In genomic region chr14:74952697-74953484, GRCh38 we compare ENCODE assay signal across 12 cellular contexts. TPM values are rescaled to one million over a fixed set of nuclear protein-coding genes. Genes with fewer than 3 reads are reported as not detected.
DNase-seq lines count a peak whose midpoint lies in the region; ATAC-seq and TF ChIP-seq lines count a peak whose summit lies in the region.
"Had no signal": no experiment of that assay in that cellular context is flagged by ENCODE, and none has a peak within 500 bp of the region (broad histone marks: within the 10 kb centered on the region; RNA-seq: fewer than 3 reads in every experiment).

No MANE protein-coding gene starts in this region.

- dilution Hi-C loops in mammary epithelial cell (cut with HindIII; ENCODE audit: low sequenced_read_pairs): no loop called here

- POLR2A ChIA-PET in HEK293 (lab: Yijun Ruan, JAX): interaction anchor here (1.5 kb wide), 2 partner anchors 30 to 111 kb away, joined by 5 to 6 read pairs; partner anchors contain the start of genes ACYP1 and RPS6KL1
- POLR2A ChIA-PET in activated CD4-positive, alpha-beta memory T cell treated with anti-CD3 and anti-CD28 coated beads for 36 hours (lab: Charles Lee): interaction anchor here (0.6 kb wide), 1 partner anchor 16 kb away, joined by 4 read pairs; no protein-coding TSS in a partner anchor
- POLR2A ChIA-PET in activated CD4-positive, alpha-beta memory T cell treated with anti-CD3 and anti-CD28 coated beads, Interleukin-2, amount 10 ng/mL, durations not matched to agents 7 days and 5 days (lab: Charles Lee): interaction anchor here (1.0 to 5.1 kb wide), 2 partner anchors 11 kb away, joined by 3 to 17 read pairs; no protein-coding TSS in a partner anchor

- TF ChIP-seq CTCF in AG10803 (conservative IDR thresholded peaks at IDR 0.05; ENCODE audit: low read length) (no peak), HEK293 (tag by site-specific recombination; IDR thresholded peaks at IDR 0.05) (no peak), mammary epithelial cell (conservative IDR thresholded peaks at IDR 0.05 in 1 of 2, IDR thresholded peaks at IDR 0.05 in 1 of 2; ENCODE audit: extremely low read depth in 1 of 2, insufficient read depth in 1 of 2, low read depth in 1 of 2, low read length in 2 of 2) (peak; percentile 4 to 34), nephron progenitor cell (IDR thresholded peaks at IDR 0.05) (no peak)

- DNase-seq in AG10803 (ENCODE audit: low read depth): peak; percentile 74
- peak; percentile 65 for DNase-seq in mammary epithelial cell
- DNase-seq in nephron progenitor cell: no peak
- DNase-seq in NOMO-1 treated with DMSO at 0.1 percent for 48 hours (lab: John Stamatoyannopoulos, UW; ENCODE audit: unreplicated experiment): no peak
- no peak for DNase-seq in activated CD4-positive, alpha-beta memory T cell treated with anti-CD3 and anti-CD28 coated beads for 36 hours
- no peak for DNase-seq in activated CD4-positive, alpha-beta memory T cell treated with anti-CD3 and anti-CD28 coated beads, Interleukin-2, amount 10 ng/mL, durations not matched to agents 7 days and 5 days
- DNase-seq: activated naive CD4-positive, alpha-beta T cell treated with anti-CD3 and anti-CD28 coated beads, Interleukin-2, amount 50 U/mL, for 16 hours; stimulated activated CD4-positive, alpha-beta T cell treated with anti-CD3 and anti-CD28 coated beads, Interleukin-4, amount 100 ng/mL, for 1 hour had no signal

- no TSS peak for BruUV-seq in mammary epithelial cell (replicated peaks; lab: Mats Ljungman, UMichigan)

- H3K27ac ChIP-seq in HEK293 (ENCODE audit: extremely low read depth, low read depth, low read length) (peak overlapping the region; percentile 49; the same call in 1 of the 2 replicates), mammary epithelial cell (ENCODE audit: insufficient read depth, low read depth, low read length) (peak overlapping the region; percentile 30)

- H2AFZ ChIP-seq in mammary epithelial cell (ENCODE audit: low read depth, low read length): peak overlapping the region; percentile 46

- H3K9me3 Mint-ChIP-seq in nephron progenitor cell: no peaks in the 10 kb centered on the region
- no peaks in the 10 kb centered on the region for H3K9me3 Mint-ChIP-seq in activated CD4-positive, alpha-beta memory T cell treated with anti-CD3 and anti-CD28 coated beads for 36 hours
- no peaks in the 10 kb centered on the region for H3K9me3 Mint-ChIP-seq in activated CD4-positive, alpha-beta memory T cell treated with anti-CD3 and anti-CD28 coated beads, Interleukin-2, amount 10 ng/mL, durations not matched to agents 7 days and 5 days
- H3K9me3 Mint-ChIP-seq: central memory CD8-positive, alpha-beta T cell; stimulated activated memory B cell treated with anti-CD40 and anti-IgM and Interleukin-4, amounts not matched to agents 10 μg/mL and 1 μg/mL and 100 μg/mL, for 72 hours had no signal

- peak overlapping the region; percentile 90 for H3K4me2 ChIP-seq in mammary epithelial cell (ENCODE audit: insufficient read depth, low read depth, low read length)

- 52% methylated on average over 17 of the region's 18 CpGs for WGBS in mammary epithelial cell (ENCODE audit: low coverage, missing lambda C conversion rate)

- CTCF ChIA-PET in HEK293 (lab: Yijun Ruan, JAX): interaction anchor here (0.6 to 3.0 kb wide), 4 partner anchors 7 to 190 kb away, joined by 3 to 15 read pairs (median 7); no protein-coding TSS in a partner anchor
- CTCF ChIA-PET in mammary epithelial cell (lab: Charles Lee; ENCODE audit: low non-redundant PET): no interaction called here
- CTCF ChIA-PET in activated CD4-positive, alpha-beta memory T cell treated with anti-CD3 and anti-CD28 coated beads for 36 hours (lab: Charles Lee): interaction anchor here (0.6 to 2.7 kb wide), 4 partner anchors 8 to 168 kb away, joined by 3 to 19 read pairs (median 4); no protein-coding TSS in a partner anchor
- CTCF ChIA-PET in activated CD4-positive, alpha-beta memory T cell treated with anti-CD3 and anti-CD28 coated beads, Interleukin-2, amount 10 ng/mL, durations not matched to agents 7 days and 5 days (lab: Charles Lee): interaction anchor here (0.9 to 3.5 kb wide), 3 partner anchors 8 to 136 kb away, joined by 3 to 15 read pairs (median 14); partner anchors contain the start of gene EIF2B2

- H3K27me3 Mint-ChIP-seq in nephron progenitor cell (ENCODE audit: low read depth, poor library complexity): no peaks in the 10 kb centered on the region
- H3K27me3 Mint-ChIP-seq in activated CD4-positive, alpha-beta memory T cell treated with anti-CD3 and anti-CD28 coated beads for 36 hours: peaks cover 6% of the 10 kb centered on the region
- H3K27me3 Mint-ChIP-seq in activated CD4-positive, alpha-beta memory T cell treated with anti-CD3 and anti-CD28 coated beads, Interleukin-2, amount 10 ng/mL, durations not matched to agents 7 days and 5 days: peaks cover 8% of the 10 kb centered on the region

- H3K4me1 ChIP-seq in HEK293 (ENCODE audit: control insufficient read depth, insufficient read depth, low read length) (peaks cover 24% of the 10 kb centered on the region), mammary epithelial cell (ENCODE audit: insufficient read depth, low read length) (peaks cover 32% of the 10 kb centered on the region)

- intact Hi-C loops in mammary epithelial cell (cut with micrococcal nuclease): no loop called here
- intact Hi-C loops in activated CD4-positive, alpha-beta memory T cell treated with anti-CD3 and anti-CD28 coated beads for 36 hours (cut with micrococcal nuclease): no loop called here

- H3K79me2 ChIP-seq in mammary epithelial cell (ENCODE audit: insufficient read depth, low read length): peaks cover 30% of the 10 kb centered on the region

- peaks cover 18% of the 10 kb centered on the region for H3K36me3 Mint-ChIP-seq in nephron progenitor cell (ENCODE audit: low read depth)
- H3K36me3 Mint-ChIP-seq in activated CD4-positive, alpha-beta memory T cell treated with anti-CD3 and anti-CD28 coated beads for 36 hours: no peaks in the 10 kb centered on the region
- no peaks in the 10 kb centered on the region for H3K36me3 Mint-ChIP-seq in activated CD4-positive, alpha-beta memory T cell treated with anti-CD3 and anti-CD28 coated beads, Interleukin-2, amount 10 ng/mL, durations not matched to agents 7 days and 5 days (ENCODE audit: low read depth)
- H3K36me3 Mint-ChIP-seq: stimulated activated memory B cell treated with anti-CD40 and anti-IgM and Interleukin-4, amounts not matched to agents 10 μg/mL and 1 μg/mL and 100 μg/mL, for 72 hours had no signal

- no peak for ATAC-seq in HG02623 (IDR thresholded peaks at IDR 0.05; ENCODE audit: unreplicated experiment)
- ATAC-seq: stimulated activated memory B cell treated with anti-CD40 and anti-IgM and Interleukin-4, amounts not matched to agents 10 μg/mL and 1 μg/mL and 100 μg/mL, for 72 hours had no signal

- H3K4me3 ChIP-seq in AG10803 (ENCODE audit: low read length) (peak overlapping the region; percentile 67), HEK293 (ENCODE audit: low read depth, low read length) (no peak overlapping the region), mammary epithelial cell (replicated peaks in 1 of 3; ENCODE audit: insufficient read depth in 1 of 3, low read depth in 2 of 3, low read length in 3 of 3) (peak overlapping the region in 2 of 3 experiments; percentile 22 to 78)

- H3K9me3 ChIP-seq in HEK293 (ENCODE audit: control insufficient read depth, insufficient read depth, low read depth, low read length): no peaks in the 10 kb centered on the region
- H3K9me3 ChIP-seq in mammary epithelial cell (replicated peaks; ENCODE audit: insufficient read depth, low read length): no peaks in the 10 kb centered on the region

- in situ Hi-C loops in mammary epithelial cell (cut with MboI; ENCODE audit: low sequenced_read_pairs in 2 of 2): no loop called here

- no peak overlapping the region for H3K9ac ChIP-seq in mammary epithelial cell (ENCODE audit: insufficient read depth, low read length)

- H3K27ac Mint-ChIP-seq in nephron progenitor cell: no peak overlapping the region
- no peak overlapping the region for H3K27ac Mint-ChIP-seq in activated CD4-positive, alpha-beta memory T cell treated with anti-CD3 and anti-CD28 coated beads for 36 hours
- H3K27ac Mint-ChIP-seq in activated CD4-positive, alpha-beta memory T cell treated with anti-CD3 and anti-CD28 coated beads, Interleukin-2, amount 10 ng/mL, durations not matched to agents 7 days and 5 days: no peak overlapping the region
- H3K27ac Mint-ChIP-seq: stimulated activated memory B cell treated with anti-CD40 and anti-IgM and Interleukin-4, amounts not matched to agents 10 μg/mL and 1 μg/mL and 100 μg/mL, for 72 hours had no signal

- no peaks in the 10 kb centered on the region for H4K20me1 ChIP-seq in mammary epithelial cell (ENCODE audit: insufficient read depth, low read length)

- H3K36me3 ChIP-seq in HEK293 (ENCODE audit: control insufficient read depth in 2 of 2, insufficient read depth in 1 of 2, low read length in 2 of 2) (peaks cover 0 to 49% of the 10 kb centered on the region in 2 experiments; a peak in 1 of 3 replicates), mammary epithelial cell (ENCODE audit: insufficient read depth, low read length) (no peaks in the 10 kb centered on the region)

- no peaks in the 10 kb centered on the region for H3K27me3 ChIP-seq in mammary epithelial cell (ENCODE audit: insufficient read depth, low read length)

- peak overlapping the region; percentile 75 for H3K4me3 Mint-ChIP-seq in nephron progenitor cell
- H3K4me3 Mint-ChIP-seq in activated CD4-positive, alpha-beta memory T cell treated with anti-CD3 and anti-CD28 coated beads for 36 hours: no peak overlapping the region
- H3K4me3 Mint-ChIP-seq in activated CD4-positive, alpha-beta memory T cell treated with anti-CD3 and anti-CD28 coated beads, Interleukin-2, amount 10 ng/mL, durations not matched to agents 7 days and 5 days: no peak overlapping the region
- H3K4me3 Mint-ChIP-seq: central memory CD8-positive, alpha-beta T cell; stimulated activated memory B cell treated with anti-CD40 and anti-IgM and Interleukin-4, amounts not matched to agents 10 μg/mL and 1 μg/mL and 100 μg/mL, for 72 hours had no signal

- peaks cover 63% of the 10 kb centered on the region for H3K4me1 Mint-ChIP-seq in nephron progenitor cell
- H3K4me1 Mint-ChIP-seq in activated CD4-positive, alpha-beta memory T cell treated with anti-CD3 and anti-CD28 coated beads for 36 hours (ENCODE audit: low read depth): no peaks in the 10 kb centered on the region
- H3K4me1 Mint-ChIP-seq in activated CD4-positive, alpha-beta memory T cell treated with anti-CD3 and anti-CD28 coated beads, Interleukin-2, amount 10 ng/mL, durations not matched to agents 7 days and 5 days: peaks cover 3% of the 10 kb centered on the region
- H3K4me1 Mint-ChIP-seq: central memory CD8-positive, alpha-beta T cell; stimulated activated memory B cell treated with anti-CD40 and anti-IgM and Interleukin-4, amounts not matched to agents 10 μg/mL and 1 μg/mL and 100 μg/mL, for 72 hours had no signal

RNA-seq across cellular contexts. Expression of gene PGF, which starts 2.5 kb away (rescaled TPM):
- 10 to 100 TPM; 16.5 to 31.9 TPM for total RNA-seq in mammary epithelial cell
- polyA plus RNA-seq in mammary epithelial cell: 24.0 TPM
- polyA minus RNA-seq in mammary epithelial cell: 18.0 TPM
- total RNA-seq in activated CD4-positive, alpha-beta memory T cell treated with anti-CD3 and anti-CD28 coated beads for 36 hours: under 1 TPM in 1 of 2 experiments, not detected in 1; 0.10 TPM
- under 1 TPM; 0.23 to 0.38 TPM for total RNA-seq in activated CD4-positive, alpha-beta memory T cell treated with anti-CD3 and anti-CD28 coated beads, Interleukin-2, amount 10 ng/mL, durations not matched to agents 7 days and 5 days

RNA-seq across cellular contexts. Expression of gene RPS6KL1, which starts 29.8 kb away (rescaled TPM):
- 1 to 10 TPM in 1 of 2 donors, under 1 TPM in 1; 0.17 to 1.6 TPM for total RNA-seq in mammary epithelial cell
- 0.51 TPM for polyA plus RNA-seq in mammary epithelial cell
- not detected for polyA minus RNA-seq in mammary epithelial cell
- total RNA-seq in activated CD4-positive, alpha-beta memory T cell treated with anti-CD3 and anti-CD28 coated beads for 36 hours: 1 to 10 TPM; 4.2 to 4.9 TPM
- total RNA-seq in activated CD4-positive, alpha-beta memory T cell treated with anti-CD3 and anti-CD28 coated beads, Interleukin-2, amount 10 ng/mL, durations not matched to agents 7 days and 5 days: 1 to 10 TPM; 3.6 to 3.8 TPM

RNA-seq across cellular contexts. Expression of gene EIF2B2, which starts 49.8 kb away (rescaled TPM):
- total RNA-seq in mammary epithelial cell: 10 to 100 TPM; 47.8 to 57.3 TPM
- 127 TPM for polyA plus RNA-seq in mammary epithelial cell
- 24.7 TPM for polyA minus RNA-seq in mammary epithelial cell
- total RNA-seq in activated CD4-positive, alpha-beta memory T cell treated with anti-CD3 and anti-CD28 coated beads for 36 hours: 10 to 100 TPM; 61.9 to 62.6 TPM
- 10 to 100 TPM; 63.7 to 64.0 TPM for total RNA-seq in activated CD4-positive, alpha-beta memory T cell treated with anti-CD3 and anti-CD28 coated beads, Interleukin-2, amount 10 ng/mL, durations not matched to agents 7 days and 5 days

Comparison
In these comparisons a context has a peak if more than half of its experiments do, and no peak if none do; other contexts are left out.
1. DNase-seq: peak in AG10803 (single experiment) and mammary epithelial cell (single experiment); none in nephron progenitor cell (single experiment), NOMO-1 treated with DMSO at 0.1 percent for 48 hours (single experiment), activated CD4-positive, alpha-beta memory T cell treated with anti-CD3 and anti-CD28 coated beads for 36 hours (single experiment) and activated CD4-positive, alpha-beta memory T cell treated with anti-CD3 and anti-CD28 coated beads, Interleukin-2, amount 10 ng/mL, durations not matched to agents 7 days and 5 days (single experiment).
2. CTCF ChIP-seq: peak in mammary epithelial cell (2 of 2); none in AG10803 (single experiment), HEK293 (single experiment) and nephron progenitor cell (single experiment).
3. RNA of gene PGF, which starts 2.5 kb away (total RNA-seq): 16.5 to 31.9 TPM in mammary epithelial cell; 0.23 to 0.38 TPM in activated CD4-positive, alpha-beta memory T cell treated with anti-CD3 and anti-CD28 coated beads, Interleukin-2, amount 10 ng/mL, durations not matched to agents 7 days and 5 days and 0.10 TPM in activated CD4-positive, alpha-beta memory T cell treated with anti-CD3 and anti-CD28 coated beads for 36 hours; every median in the first group is over 10 times any median in the second.